In the genomic region with DNA sequence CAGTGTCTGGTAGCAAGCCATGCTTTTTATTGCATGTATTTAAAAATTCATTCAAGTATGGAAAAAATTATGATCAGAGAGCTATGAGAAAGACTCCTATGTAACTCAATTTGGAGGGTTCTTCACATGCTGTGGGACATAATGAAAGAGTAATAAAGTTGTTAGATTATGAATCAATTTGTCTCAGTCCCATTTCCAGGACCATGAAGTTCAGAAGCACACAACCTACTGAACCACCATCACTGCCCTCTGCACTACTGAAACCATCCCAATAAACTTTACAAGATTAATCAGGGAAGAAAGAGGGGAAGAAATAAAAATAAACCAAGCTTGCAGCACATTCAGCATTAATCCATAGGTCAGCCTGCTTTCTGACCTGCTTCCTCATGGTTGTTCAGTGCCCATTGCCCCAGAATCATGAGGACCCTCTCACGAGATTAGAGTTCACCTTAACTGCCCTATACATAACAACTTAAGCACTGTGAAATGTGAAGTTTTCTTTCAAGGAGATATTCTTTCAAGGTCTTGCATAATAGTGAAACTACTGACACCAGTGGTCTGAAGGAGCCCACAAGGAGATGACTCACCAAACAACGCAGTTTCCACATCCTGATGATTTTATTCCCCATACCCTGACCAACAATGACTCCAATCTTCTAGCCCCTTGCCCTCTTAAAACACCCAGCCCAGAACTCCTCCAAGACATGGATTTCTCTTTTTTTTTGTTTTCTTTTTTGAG, we compare ENCODE assay signal across 9 cellular contexts.
DNase-seq lines count a peak whose midpoint lies in the region; ATAC-seq, FAIRE-seq and TF ChIP-seq lines count a peak whose summit lies in the region.
"Had no signal": no experiment of that assay in that cellular context is flagged by ENCODE, and none has a peak within 500 bp of the region (broad histone marks: within the 10 kb centered on the region; RNA-seq: fewer than 3 reads in every experiment).

No MANE protein-coding gene starts in this region.

- POLR2A ChIA-PET in activated CD4-positive, alpha-beta memory T cell treated with anti-CD3 and anti-CD28 coated beads for 36 hours (lab: Charles Lee): no interaction called here

- no peak overlapping the region for H3K4me3 Mint-ChIP-seq in activated CD4-positive, alpha-beta memory T cell treated with anti-CD3 and anti-CD28 coated beads for 36 hours

- WGBS in right cardiac atrium: 49% methylated on average over 2 of the region's 2 CpGs
- 75 to 81% methylated on average over 2 of the region's 2 CpGs for WGBS in testis, 2 donors

- H3K9me3 ChIP-seq in right cardiac atrium (ENCODE audit: control insufficient read depth, low read length): peaks cover 4% of the 10 kb centered on the region
- H3K9me3 ChIP-seq in testis: no peaks in the 10 kb centered on the region

- no peaks in the 10 kb centered on the region for H3K36me3 Mint-ChIP-seq in activated CD4-positive, alpha-beta memory T cell treated with anti-CD3 and anti-CD28 coated beads for 36 hours

- H3K27ac Mint-ChIP-seq in activated CD4-positive, alpha-beta memory T cell treated with anti-CD3 and anti-CD28 coated beads for 36 hours: no peak overlapping the region

- H3K27ac ChIP-seq in right cardiac atrium (ENCODE audit: low read length) (no peak overlapping the region), testis (no peak overlapping the region)

- peak; percentile 60 to 73 for ATAC-seq in right cardiac atrium
- ATAC-seq in HG02763 (IDR thresholded peaks at IDR 0.05; ENCODE audit: unreplicated experiment): no peak

- DNase-seq in CD1c-positive myeloid dendritic cell (ENCODE audit: extremely low spot score): peak; percentile 57
- DNase-seq in HTR-8/SVneo (ENCODE audit: insufficient read length, low spot score): peak; percentile 44
- DNase-seq in activated CD4-positive, alpha-beta memory T cell treated with anti-CD3 and anti-CD28 coated beads for 36 hours: peak; percentile 17
- DNase-seq in right cardiac atrium: no peak
- no peak for DNase-seq in occipital lobe (lab: John Stamatoyannopoulos, UW)
- no peak for DNase-seq in testis
- no peak for DNase-seq in NCI-H524 treated with DMSO at 0.1 percent for 48 hours (lab: John Stamatoyannopoulos, UW)
- DNase-seq: DMS153 had no signal

- H3K27me3 Mint-ChIP-seq in activated CD4-positive, alpha-beta memory T cell treated with anti-CD3 and anti-CD28 coated beads for 36 hours: peaks cover 15% of the 10 kb centered on the region

- no peak for FAIRE-seq in HTR-8/SVneo (lab: Jason Lieb, UNC)

- TF ChIP-seq CTCF in testis (IDR thresholded peaks at IDR 0.05): no peak

- CTCF ChIA-PET in activated CD4-positive, alpha-beta memory T cell treated with anti-CD3 and anti-CD28 coated beads for 36 hours (lab: Charles Lee): no interaction called here

- H3K4me1 Mint-ChIP-seq in activated CD4-positive, alpha-beta memory T cell treated with anti-CD3 and anti-CD28 coated beads for 36 hours (ENCODE audit: low read depth): peaks cover 7% of the 10 kb centered on the region

- intact Hi-C loops in activated CD4-positive, alpha-beta memory T cell treated with anti-CD3 and anti-CD28 coated beads for 36 hours (cut with micrococcal nuclease): no loop called here
- intact Hi-C loops in right cardiac atrium (cut with DNase I) (no loop called here), testis (cut with DNase I; ENCODE audit: low total_unique reads) (no loop called here)

- TF ChIP-seq POLR2A in testis (IDR thresholded peaks at IDR 0.05): no peak

- no peak overlapping the region for H3K4me3 ChIP-seq in right cardiac atrium (ENCODE audit: low read length)
- H3K4me3 ChIP-seq in testis: no peak overlapping the region

- H3K9me3 Mint-ChIP-seq in activated CD4-positive, alpha-beta memory T cell treated with anti-CD3 and anti-CD28 coated beads for 36 hours: peaks cover 5% of the 10 kb centered on the region

- no peaks in the 10 kb centered on the region for H3K27me3 ChIP-seq in right cardiac atrium (ENCODE audit: control insufficient read depth, insufficient read depth)
- no peaks in the 10 kb centered on the region for H3K27me3 ChIP-seq in testis

- no peaks in the 10 kb centered on the region for H3K36me3 ChIP-seq in testis (ENCODE audit: low read depth, missing control alignments)

- no peaks in the 10 kb centered on the region for H3K4me1 ChIP-seq in right cardiac atrium (ENCODE audit: control insufficient read depth, insufficient read depth, low read length)
- no peaks in the 10 kb centered on the region for H3K4me1 ChIP-seq in testis

Comparison
In these comparisons a context has a peak if more than half of its experiments do, and no peak if none do; other contexts are left out.
1. DNase-seq: peak in CD1c-positive myeloid dendritic cell (single experiment), HTR-8/SVneo (single experiment) and activated CD4-positive, alpha-beta memory T cell treated with anti-CD3 and anti-CD28 coated beads for 36 hours (single experiment); none in right cardiac atrium (0 of 3), occipital lobe (single experiment), testis (single experiment) and NCI-H524 treated with DMSO at 0.1 percent for 48 hours (single experiment).